1 cellular context compared by ENCODE assay signal in the genomic region with DNA sequence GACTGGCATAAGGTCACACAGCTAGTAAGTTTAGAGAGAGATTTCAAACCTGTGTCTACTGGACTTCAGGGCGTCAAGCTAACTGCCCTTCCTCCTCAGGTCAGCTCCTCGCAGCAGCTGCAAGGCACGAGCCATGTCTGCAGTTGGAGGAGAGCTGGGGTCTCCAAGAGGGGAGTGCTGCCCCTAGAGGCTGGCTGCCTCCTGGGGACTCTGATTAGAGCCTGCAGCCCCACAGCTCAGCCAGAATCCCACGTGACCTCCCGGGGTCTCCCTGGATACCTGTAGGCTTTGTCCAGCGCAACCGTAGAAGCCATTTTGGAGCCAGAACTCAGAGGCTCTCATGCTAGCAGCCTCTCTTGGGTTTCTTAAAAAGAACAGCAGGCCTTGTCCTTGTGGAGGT.
TF ChIP-seq lines count a peak whose summit lies in the region.

No MANE protein-coding gene starts in this region.

TF ChIP-seq in HepG2, 621 proteins besides CTCF, POLR2A, EP300 and RAD21:
- TF ChIP-seq KDM3A (CRISPR knock-in tag; IDR thresholded peaks at IDR 0.05; ENCODE audit: low read depth) (no peak), ZBTB21 (CRISPR knock-in tag; IDR thresholded peaks at IDR 0.05) (no peak), ZNF768 (CRISPR knock-in tag; IDR thresholded peaks at IDR 0.05) (peak; percentile 70), HOXA5 (CRISPR knock-in tag; IDR thresholded peaks at IDR 0.05) (no peak), SPEN (CRISPR knock-in tag; IDR thresholded peaks at IDR 0.05; ENCODE audit: low read depth) (no peak)
- TF ChIP-seq, protein P1, sequence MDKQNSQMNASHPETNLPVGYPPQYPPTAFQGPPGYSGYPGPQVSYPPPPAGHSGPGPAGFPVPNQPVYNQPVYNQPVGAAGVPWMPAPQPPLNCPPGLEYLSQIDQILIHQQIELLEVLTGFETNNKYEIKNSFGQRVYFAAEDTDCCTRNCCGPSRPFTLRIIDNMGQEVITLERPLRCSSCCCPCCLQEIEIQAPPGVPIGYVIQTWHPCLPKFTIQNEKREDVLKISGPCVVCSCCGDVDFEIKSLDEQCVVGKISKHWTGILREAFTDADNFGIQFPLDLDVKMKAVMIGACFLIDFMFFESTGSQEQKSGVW (CRISPR knock-in tag; IDR thresholded peaks at IDR 0.05; ENCODE audit: borderline replicate concordance), result no peak
- TF ChIP-seq, protein P2, sequence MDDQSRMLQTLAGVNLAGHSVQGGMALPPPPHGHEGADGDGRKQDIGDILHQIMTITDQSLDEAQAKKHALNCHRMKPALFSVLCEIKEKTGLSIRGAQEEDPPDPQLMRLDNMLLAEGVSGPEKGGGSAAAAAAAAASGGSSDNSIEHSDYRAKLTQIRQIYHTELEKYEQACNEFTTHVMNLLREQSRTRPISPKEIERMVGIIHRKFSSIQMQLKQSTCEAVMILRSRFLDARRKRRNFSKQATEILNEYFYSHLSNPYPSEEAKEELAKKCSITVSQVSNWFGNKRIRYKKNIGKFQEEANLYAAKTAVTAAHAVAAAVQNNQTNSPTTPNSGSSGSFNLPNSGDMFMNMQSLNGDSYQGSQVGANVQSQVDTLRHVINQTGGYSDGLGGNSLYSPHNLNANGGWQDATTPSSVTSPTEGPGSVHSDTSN (CRISPR knock-in tag; IDR thresholded peaks at IDR 0.05; ENCODE audit: borderline replicate concordance), result no peak
TF ChIP-seq in HepG2: peak in this region for 1.
